In the genomic region with DNA sequence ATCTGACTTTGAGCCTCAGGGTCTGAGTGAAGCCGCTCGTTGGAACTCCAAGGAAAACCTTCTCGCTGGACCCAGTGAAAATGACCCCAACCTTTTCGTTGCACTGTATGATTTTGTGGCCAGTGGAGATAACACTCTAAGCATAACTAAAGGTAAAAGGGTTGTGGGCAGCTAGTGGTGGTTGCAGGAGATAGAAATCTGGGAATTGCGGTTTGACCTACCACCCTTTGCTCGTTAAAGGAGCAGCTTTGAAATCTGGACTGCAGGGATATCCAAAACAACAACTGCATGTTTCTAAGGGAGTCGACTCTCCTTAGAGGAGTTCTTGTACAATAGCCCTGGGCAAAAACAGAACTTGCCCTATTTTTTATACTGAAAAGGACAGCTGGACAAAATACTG, we compare ENCODE assay signal across 25 cellular contexts. TPM values are rescaled to one million over a fixed set of nuclear protein-coding genes. Genes with fewer than 3 reads are reported as not detected.
DNase-seq lines count a peak whose midpoint lies in the region; ATAC-seq and TF ChIP-seq lines count a peak whose summit lies in the region.
"Had no signal": no experiment of that assay in that cellular context is flagged by ENCODE, and none has a peak within 500 bp of the region (broad histone marks: within the 10 kb centered on the region; RNA-seq: fewer than 3 reads in every experiment).

No MANE protein-coding gene starts in this region.

- peak overlapping the region; percentile 51; the same call in 1 of the 2 replicates for H3K27ac ChIP-seq in Panc1 (ENCODE audit: low read length)
- peak overlapping the region in 3 of 4 donors; percentile 89 to 93 (median 91) for H3K27ac ChIP-seq in esophagus muscularis mucosa (replicated peaks in 1 of 4)
- H3K27ac ChIP-seq in stomach: peak overlapping the region in 3 of 5 donors; percentile 7 to 91 (median 17)
- H3K27ac ChIP-seq: parathyroid adenoma, right lobe of liver, SJSA1, upper lobe of right lung had no signal

- CTCF ChIA-PET in Panc1 (lab: Charles Lee): no interaction called here

- TF ChIP-seq CTCF in Panc1 (IDR thresholded peaks at IDR 0.05) (no peak), esophagus muscularis mucosa (IDR thresholded peaks at IDR 0.05) (no peak), stomach (IDR thresholded peaks at IDR 0.05) (no peak)

- H3K9me3 ChIP-seq in Panc1 (ENCODE audit: control insufficient read depth, insufficient read depth, low read depth, low read length): no peaks in the 10 kb centered on the region
- H3K9me3 ChIP-seq in esophagus muscularis mucosa: no peaks in the 10 kb centered on the region
- H3K9me3 ChIP-seq in stomach: no peaks in the 10 kb centered on the region
- H3K9me3 ChIP-seq: right lobe of liver, SJSA1, upper lobe of right lung had no signal

- WGBS in esophagus muscularis mucosa: 87% methylated on average over 7 of the region's 7 CpGs
- 39 to 64% (median 49%) methylated on average over 7 of the region's 7 CpGs for WGBS in stomach, 5 donors

- H3K4me1 ChIP-seq in Panc1 (ENCODE audit: control insufficient read depth, insufficient read depth, low read length) (peaks cover 26% of the 10 kb centered on the region), esophagus muscularis mucosa (peaks cover 12 to 87% (median 81%) of the 10 kb centered on the region in 4 donors), stomach (peaks cover 4 to 58% (median 28%) of the 10 kb centered on the region in 4 donors)
- H3K4me1 ChIP-seq: upper lobe of right lung had no signal

- ATAC-seq in Panc1 (peak; percentile 86), GM18873 (IDR thresholded peaks at IDR 0.05; ENCODE audit: low FRiP score, unreplicated experiment) (no peak), GM19395 (IDR thresholded peaks at IDR 0.05; ENCODE audit: unreplicated experiment) (no peak)
- ATAC-seq: HCT116; naive thymus-derived CD4-positive, alpha-beta T cell; right lobe of liver; upper lobe of right lung had no signal

- no peak for TF ChIP-seq EP300 in esophagus muscularis mucosa (IDR thresholded peaks at IDR 0.05)
- TF ChIP-seq EP300 in stomach (IDR thresholded peaks at IDR 0.05): no peak

- H3K36me3 ChIP-seq in Panc1 (ENCODE audit: control insufficient read depth, insufficient read depth, low read length) (peaks cover 2% of the 10 kb centered on the region; the same call in 1 of the 2 replicates), esophagus muscularis mucosa (peaks cover 27 to 41% (median 28%) of the 10 kb centered on the region in 4 donors), stomach (peaks cover 35 to 54% (median 52%) of the 10 kb centered on the region in 4 donors)

- TF ChIP-seq POLR2A in esophagus muscularis mucosa (IDR thresholded peaks at IDR 0.05; ENCODE audit: low read depth) (no peak), stomach (IDR thresholded peaks at IDR 0.05) (no peak)

- POLR2A ChIA-PET in Panc1 (lab: Charles Lee): interaction anchor here (0.5 to 0.6 kb wide), 2 partner anchors 21 to 89 kb away, joined by 3 to 4 read pairs; no protein-coding TSS in a partner anchor

- BruUV-seq in Panc1 (replicated peaks; lab: Mats Ljungman, UMichigan): no TSS peak

- no peak overlapping the region for H3K4me3 ChIP-seq in Panc1 (ENCODE audit: low read depth in 2 of 2, low read length in 2 of 2)
- no peak overlapping the region for H3K4me3 ChIP-seq in esophagus muscularis mucosa
- no peak overlapping the region for H3K4me3 ChIP-seq in stomach
- H3K4me3 ChIP-seq: right lobe of liver, SJSA1, upper lobe of right lung had no signal

- intact Hi-C loops in Panc1 (cut with micrococcal nuclease; ENCODE audit: unreplicated experiment): no loop called here
- intact Hi-C loops in esophagus muscularis mucosa (cut with DNase I): no loop called here
- intact Hi-C loops in stomach (cut with DNase I; ENCODE audit: low total_unique reads): no loop called here

- in situ Hi-C loops in Panc1 (cut with HindIII; ENCODE audit: low pct_unique_long_range_greater_than_20kb, low sequenced_read_pairs): no loop called here

- H3K27me3 ChIP-seq in Panc1 (ENCODE audit: control insufficient read depth, insufficient read depth, low read length) (no peaks in the 10 kb centered on the region), esophagus muscularis mucosa (no peaks in the 10 kb centered on the region), stomach (no peaks in the 10 kb centered on the region)
- H3K27me3 ChIP-seq: right lobe of liver, SJSA1, upper lobe of right lung had no signal

- DNase-seq in ELR (ENCODE audit: low read depth) (peak; percentile 76), Panc1 (ENCODE audit: low read depth, low spot score) (no peak), esophagus muscularis mucosa (ENCODE audit: extremely low spot score) (no peak), stomach (no peak), NCI-H1436 (lab: John Stamatoyannopoulos, UW) (no peak)
- DNase-seq: activated B cell treated with CpG ODN at 0.5 μM for 24 hours; activated CD4-positive, alpha-beta memory T cell treated with anti-CD3 and anti-CD28 coated beads for 36 hours; activated gamma-delta T cell; CD4-positive, alpha-beta T cell; GF-D8; KG1; kidney glomerular epithelial cell; naive thymus-derived CD4-positive, alpha-beta T cell; NCI-H1694; NCI-H82; right lobe of liver; stimulated activated CD4-positive, alpha-beta T cell treated with anti-CD3 and anti-CD28 coated beads, Interleukin-15, amount 100 ng/mL, for 24 hours; upper lobe of right lung had no signal

RNA-seq across cellular contexts. Expression of gene ABL1, which starts 19.0 kb away (rescaled TPM):
- total RNA-seq in Panc1 (2021; ENCODE audit: unreplicated experiment) (48.4 TPM), esophagus muscularis mucosa (100 to 1,000 TPM in 3 of 4 donors, 10 to 100 TPM in 1; 90.9 to 151 (median 133) TPM), stomach (10 to 100 TPM; 36.2 to 95.9 (median 61.4) TPM)
- polyA plus RNA-seq in Panc1 (2012; ENCODE audit: insufficient read length): 32.8 TPM
- 10 to 100 TPM; 19.0 to 34.2 (median 31.0) TPM for polyA plus RNA-seq in stomach

RNA-seq across cellular contexts. Expression of gene QRFP, which starts 42.5 kb away (rescaled TPM):
- total RNA-seq in Panc1 (2021; ENCODE audit: unreplicated experiment) (not detected), esophagus muscularis mucosa (not detected), stomach (not detected)
- polyA plus RNA-seq in Panc1 (2012; ENCODE audit: insufficient read length): 0.13 TPM
- not detected for polyA plus RNA-seq in stomach
- total RNA-seq: activated B cell treated with CpG ODN at 0.5 μM for 24 hours; activated CD4-positive, alpha-beta memory T cell treated with anti-CD3 and anti-CD28 coated beads for 36 hours; bronchial epithelial cell; CD4-positive, alpha-beta T cell; naive thymus-derived CD4-positive, alpha-beta T cell; SJSA1; T-helper 2 cell treated with Interferon-gamma antibody and Interleukin-4, amounts not matched to agents 100 ng/mL and 5 ng/mL, for 36 hours; upper lobe of right lung had no signal
- polyA plus RNA-seq: naive thymus-derived CD4-positive, alpha-beta T cell had no signal

Comparison
In these comparisons a context has a peak if more than half of its experiments do, and no peak if none do; other contexts are left out.
1. H3K27ac ChIP-seq: peak in every context shown above with its lines; median percentile 91 in esophagus muscularis mucosa; 51 in Panc1; 17 in stomach.